1 cellular context compared by ENCODE assay signal in the genomic region with DNA sequence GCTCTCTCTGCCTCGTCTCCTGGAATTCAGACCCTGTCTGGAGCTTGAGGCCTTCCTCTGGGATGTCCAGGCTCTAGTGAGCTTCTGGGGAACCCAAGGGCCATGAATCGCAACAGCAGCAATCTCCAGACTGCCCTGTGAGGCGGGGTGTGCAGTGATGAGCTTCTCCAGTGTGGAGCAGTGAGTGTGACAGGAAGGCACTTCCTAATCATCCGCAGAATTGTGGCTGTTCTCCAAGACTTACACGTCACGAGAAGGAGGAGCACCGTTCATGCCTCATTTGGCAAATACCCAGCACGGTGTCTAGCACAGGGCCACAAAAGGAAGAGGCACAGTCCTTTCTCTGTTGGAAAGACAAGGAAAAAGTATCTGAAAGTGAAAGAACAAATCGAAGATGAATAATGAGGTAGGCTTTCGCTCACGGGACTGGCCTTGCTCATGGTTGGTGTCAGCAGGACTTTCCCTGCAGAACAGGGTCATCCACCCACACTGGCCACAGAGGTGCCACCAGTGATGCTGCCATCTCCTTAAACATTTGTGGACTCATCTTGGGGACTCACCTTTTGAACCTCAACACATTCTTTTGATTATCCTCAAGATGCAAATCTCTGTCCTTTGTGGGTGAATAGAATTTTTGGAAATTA.
TF ChIP-seq lines count a peak whose summit lies in the region.

No MANE protein-coding gene starts in this region.

TF ChIP-seq in HepG2, 621 proteins besides CTCF, POLR2A, EP300 and RAD21 (continued from another document):
- TF ChIP-seq, protein P1, sequence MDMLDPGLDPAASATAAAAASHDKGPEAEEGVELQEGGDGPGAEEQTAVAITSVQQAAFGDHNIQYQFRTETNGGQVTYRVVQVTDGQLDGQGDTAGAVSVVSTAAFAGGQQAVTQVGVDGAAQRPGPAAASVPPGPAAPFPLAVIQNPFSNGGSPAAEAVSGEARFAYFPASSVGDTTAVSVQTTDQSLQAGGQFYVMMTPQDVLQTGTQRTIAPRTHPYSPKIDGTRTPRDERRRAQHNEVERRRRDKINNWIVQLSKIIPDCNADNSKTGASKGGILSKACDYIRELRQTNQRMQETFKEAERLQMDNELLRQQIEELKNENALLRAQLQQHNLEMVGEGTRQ (IDR thresholded peaks at IDR 0.05; ENCODE audit: low read depth, low read length), result 0 out of 2 replicates have a peak, but pooled peaks have one; percentile 2
- TF ChIP-seq, protein P1 (CRISPR knock-in tag; IDR thresholded peaks at IDR 0.05; ENCODE audit: borderline replicate concordance), result no peak
- TF ChIP-seq CREB1 (IDR thresholded peaks at IDR 0.05) (peak; percentile 26; the same call in 1 of the 2 replicates), CREB1 (CRISPR knock-in tag; IDR thresholded peaks at IDR 0.05) (no peak), ZNF382 (CRISPR knock-in tag; IDR thresholded peaks at IDR 0.05; ENCODE audit: borderline replicate concordance) (no peak)
